In genomic region chr1:213381572-213382084, GRCh38 we compare ENCODE assay signal across 14 cellular contexts.
DNase-seq lines count a peak whose midpoint lies in the region; ATAC-seq and TF ChIP-seq lines count a peak whose summit lies in the region.
"Had no signal": no experiment of that assay in that cellular context is flagged by ENCODE, and none has a peak within 500 bp of the region (broad histone marks: within the 10 kb centered on the region; RNA-seq: fewer than 3 reads in every experiment).

No MANE protein-coding gene starts in this region.

- TF ChIP-seq CTCF in AG04449 (IDR thresholded peaks at IDR 0.05; ENCODE audit: insufficient read depth, low read length, missing control alignments) (no peak), mucosa of descending colon (IDR thresholded peaks at IDR 0.05) (no peak)

- intact Hi-C loops in mucosa of descending colon (cut with DNase I, micrococcal nuclease), result no loop called here

- H3K9me3 ChIP-seq in SJCRH30 (replicated peaks) (no peaks in the 10 kb centered on the region), mucosa of descending colon (no peaks in the 10 kb centered on the region)
- H3K9me3 ChIP-seq: SJSA1 had no signal

- DNase-seq in AG04449 (ENCODE audit: low read depth, low spot score) (no peak), NCI-H1092 (lab: John Stamatoyannopoulos, UW) (peak; percentile 72), SJCRH30 (peak; percentile 62 to 68), mucosa of descending colon (peak in 1 of 3 donors; percentile 7), hepatic stellate cell (ENCODE audit: low spot score) (no peak), NCI-H1930 (lab: John Stamatoyannopoulos, UW) (no peak)
- DNase-seq: activated B cell treated with CpG ODN at 0.5 μM for 24 hours; activated T-cell treated with anti-CD3 and anti-CD28 coated beads, Interleukin-2, amount 50 U/mL, for 4 hours; GDM1; NCI-H226 had no signal

- no peak overlapping the region for H3K27ac ChIP-seq in SJCRH30
- H3K27ac ChIP-seq: epithelial cell of prostate, SJSA1 had no signal

- peak; percentile 60 for ATAC-seq in mucosa of descending colon
- ATAC-seq in HG02623 (IDR thresholded peaks at IDR 0.05; ENCODE audit: unreplicated experiment), result no peak
- no peak for ATAC-seq in GM21423 (IDR thresholded peaks at IDR 0.05; ENCODE audit: unreplicated experiment)
- ATAC-seq: activated T-cell treated with anti-CD3 and anti-CD28 coated beads, Interleukin-2, amount 50 U/mL, for 4 hours had no signal

- H3K4me3 ChIP-seq in AG04449 (ENCODE audit: low read depth, low read length) (peak overlapping the region; percentile 6; the same call in 1 of the 2 replicates), SJCRH30 (peak overlapping the region; percentile 38), mucosa of descending colon (no peak overlapping the region)
- H3K4me3 ChIP-seq: SJSA1 had no signal

- CTCF ChIA-PET in AG04449 (lab: Yijun Ruan, JAX), result interaction anchor here (1.1 kb wide), 1 partner anchor 8 kb away, joined by 3 read pairs; no protein-coding TSS in a partner anchor

- POLR2A ChIA-PET in AG04449 (lab: Yijun Ruan, JAX), result no interaction called here

- H3K36me3 ChIP-seq in SJCRH30 (no peaks in the 10 kb centered on the region), mucosa of descending colon (ENCODE audit: low read depth) (no peaks in the 10 kb centered on the region)
- H3K36me3 ChIP-seq: SJSA1 had no signal

- no peaks in the 10 kb centered on the region for H3K27me3 ChIP-seq in SJCRH30
- H3K27me3 ChIP-seq: SJSA1 had no signal

- H3K4me1 ChIP-seq in SJCRH30 (no peaks in the 10 kb centered on the region), mucosa of descending colon (ENCODE audit: low read depth) (no peaks in the 10 kb centered on the region)
- H3K4me1 ChIP-seq: SJSA1 had no signal

Comparison
In these comparisons a context has a peak if more than half of its experiments do, and no peak if none do; other contexts are left out.
1. DNase-seq: peak in NCI-H1092 (single experiment) and SJCRH30 (2 of 2); none in AG04449 (single experiment), hepatic stellate cell (single experiment) and NCI-H1930 (0 of 2).